In the genomic region with DNA sequence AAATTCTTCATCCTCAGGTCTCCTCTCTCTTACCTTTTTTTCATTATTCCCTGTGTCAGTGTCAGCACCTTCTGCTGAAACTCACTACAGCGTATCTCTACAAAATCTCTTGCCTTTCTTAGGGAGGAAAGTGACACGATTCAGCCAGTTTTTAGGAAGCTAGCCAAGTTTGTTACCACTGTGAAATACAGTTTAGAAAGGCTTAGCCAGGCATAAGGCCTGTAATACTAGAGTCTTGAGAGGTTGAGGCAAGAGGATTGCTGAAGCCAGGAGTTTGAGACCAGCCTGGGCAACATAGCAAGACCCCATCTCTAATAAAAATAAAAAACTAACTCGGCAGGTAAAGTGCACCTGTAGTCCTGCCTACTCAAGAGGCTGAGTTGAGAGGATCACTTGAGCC, we compare ENCODE assay signal across 9 cellular contexts. TPM values are rescaled to one million over a fixed set of nuclear protein-coding genes. Genes with fewer than 3 reads are reported as not detected.
DNase-seq lines count a peak whose midpoint lies in the region; ATAC-seq, FAIRE-seq and TF ChIP-seq lines count a peak whose summit lies in the region.
"Had no signal": no experiment of that assay in that cellular context is flagged by ENCODE, and none has a peak within 500 bp of the region (broad histone marks: within the 10 kb centered on the region; RNA-seq: fewer than 3 reads in every experiment).

No MANE protein-coding gene starts in this region.

- H3K79me2 ChIP-seq in parathyroid adenoma = peaks cover 51% of the 10 kb centered on the region

- H3K36me3 ChIP-seq in SJSA1 = no peaks in the 10 kb centered on the region; the same call in 1 of the 2 replicates
- H3K36me3 ChIP-seq in parathyroid adenoma (ENCODE audit: control insufficient read depth, insufficient read depth, low read length) = no peaks in the 10 kb centered on the region
- H3K36me3 ChIP-seq: suprapubic skin had no signal

- no peak overlapping the region for H2AFZ ChIP-seq in parathyroid adenoma

- TF ChIP-seq POLR2A in GM12891 (IDR thresholded peaks at IDR 0.05; ENCODE audit: low read depth, low read length) = no peak

- no peaks in the 10 kb centered on the region for H3K9me3 ChIP-seq in SJSA1 (replicated peaks)
- H3K9me3 ChIP-seq in parathyroid adenoma (ENCODE audit: control insufficient read depth, low read length) = no peaks in the 10 kb centered on the region
- H3K9me3 ChIP-seq: suprapubic skin had no signal

- ATAC-seq in left ventricle myocardium superior = no peak

- H3K27ac ChIP-seq in SJSA1 (peak overlapping the region; percentile 27), parathyroid adenoma (no peak overlapping the region)
- H3K27ac ChIP-seq: suprapubic skin had no signal

- no peak for TF ChIP-seq CTCF in epithelial cell of esophagus (IDR thresholded peaks at IDR 0.05; ENCODE audit: insufficient read depth, low read depth, low read length, missing control alignments)
- TF ChIP-seq CTCF in parathyroid adenoma (IDR thresholded peaks at IDR 0.05) = no peak

- no peaks in the 10 kb centered on the region for H3K27me3 ChIP-seq in SJSA1 (replicated peaks)
- H3K27me3 ChIP-seq in parathyroid adenoma (ENCODE audit: control insufficient read depth, insufficient read depth, low read length) = no peaks in the 10 kb centered on the region
- H3K27me3 ChIP-seq: suprapubic skin had no signal

- H3K4me3 ChIP-seq in SJSA1 (no peak overlapping the region), epithelial cell of esophagus (ENCODE audit: low read length) (no peak overlapping the region), parathyroid adenoma (ENCODE audit: low read depth, low read length) (no peak overlapping the region)
- H3K4me3 ChIP-seq: suprapubic skin had no signal

- DNase-seq in GM12891 (ENCODE audit: insufficient read length, low spot score) (no peak), SJSA1 (ENCODE audit: low read depth in 1 of 2, low spot score in 2 of 2) (no peak), epithelial cell of esophagus (ENCODE audit: low read depth) (peak; percentile 74), iPS-NIHi11 (ENCODE audit: low spot score) (no peak), KG1 (lab: John Stamatoyannopoulos, UW) (no peak), NCI-H1105 (lab: John Stamatoyannopoulos, UW) (no peak), left ventricle myocardium superior (no peak)

- peak overlapping the region; percentile 20 for H3K4me2 ChIP-seq in parathyroid adenoma (ENCODE audit: low read length)

- intact Hi-C loops in left ventricle myocardium superior (cut with micrococcal nuclease) = no loop called here

- no peak overlapping the region for H3K9ac ChIP-seq in parathyroid adenoma

- peak; percentile 51 for FAIRE-seq in GM12891 (lab: Jason Lieb, UNC)

- H3K4me1 ChIP-seq in SJSA1 (replicated peaks) (peaks cover 63% of the 10 kb centered on the region), parathyroid adenoma (peaks cover 35% of the 10 kb centered on the region)

TF ChIP-seq in GM12891, 5 proteins besides CTCF, POLR2A, EP300 and RAD21:
- TF ChIP-seq PAX5 (IDR thresholded peaks at IDR 0.05; ENCODE audit: insufficient read depth, low read length, severe bottlenecking) (no peak), SPI1 (IDR thresholded peaks at IDR 0.05; ENCODE audit: low read depth, low read length) (no peak), POU2F2 (IDR thresholded peaks at IDR 0.05; ENCODE audit: low read depth, low read length) (no peak), POLR2AphosphoS5 (IDR thresholded peaks at IDR 0.05; ENCODE audit: low read depth, low read length) (no peak), TAF1 (IDR thresholded peaks at IDR 0.05; ENCODE audit: low read depth, low read length) (no peak)

RNA-seq across cellular contexts. Expression of a gene that starts 16.7 kb away (rescaled TPM):
- 17.2 TPM for polyA plus RNA-seq in GM12891 (2012; ENCODE audit: low read depth, missing spikeins)
- 36.0 and 48.5 TPM in 2 replicates for total RNA-seq in SJSA1 (2014; rRNA removed; shearing (Covaris generic))
- 57.6 TPM for total RNA-seq in left ventricle myocardium superior
